ENCODE assay signal across 26 cellular contexts in the genomic region with DNA sequence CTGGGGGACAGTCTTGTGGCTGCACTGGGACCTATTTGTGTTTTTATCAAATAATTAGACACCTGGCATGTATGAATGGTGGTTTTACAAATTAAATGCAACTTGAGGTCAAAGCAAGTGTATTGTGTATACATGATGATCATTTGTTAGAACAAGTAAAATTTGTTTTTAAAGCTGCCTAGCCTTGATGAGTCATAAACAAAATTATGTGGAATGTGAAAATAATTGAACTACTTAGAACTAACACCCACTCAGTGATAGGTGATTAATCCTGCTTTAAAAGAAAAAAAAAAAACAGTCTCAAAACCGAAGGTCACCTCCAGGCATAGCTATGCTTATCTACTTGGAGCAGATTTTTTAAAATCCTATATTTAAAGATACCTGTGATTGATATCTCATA.
"Had no signal": no experiment of that assay in that cellular context is flagged by ENCODE, and none has a peak within 500 bp of the region (broad histone marks: within the 10 kb centered on the region; RNA-seq: fewer than 3 reads in every experiment).

No MANE protein-coding gene starts in this region.

- H3K4me1 ChIP-seq: ascending aorta, esophagus squamous epithelium had no signal

- H3K9me3 ChIP-seq: ascending aorta, esophagus squamous epithelium had no signal

- DNase-seq: activated CD4-positive, alpha-beta memory T cell treated with anti-CD3 and anti-CD28 coated beads, Interleukin-2, amount 10 ng/mL, durations not matched to agents 7 days and 5 days; activated CD4-positive, alpha-beta T cell treated with anti-CD3 and anti-CD28 coated beads for 4 hours; activated CD4-positive, alpha-beta T cell treated with anti-CD3 and anti-CD28 coated beads, Interleukin-2, amount 10 ng/mL, durations not matched to agents 7 days and 5 days; activated CD4-positive, alpha-beta T cell treated with anti-CD3 and anti-CD28 coated beads, Interleukin-2, amount 50 U/mL, for 4 hours; activated CD4-positive, CD25-positive, alpha-beta regulatory T cell; activated CD4-positive, CD25-positive, alpha-beta regulatory T cell treated with anti-CD3 and anti-CD28 coated beads, Interleukin-2, amount 50 U/mL, for 72 hours; activated CD8-positive, alpha-beta memory T cell treated with anti-CD3 and anti-CD28 coated beads, Interleukin-2, amount 50 U/mL, for 48 hours; activated gamma-delta T cell; activated naive CD4-positive, alpha-beta T cell; activated naive CD4-positive, alpha-beta T cell treated with anti-CD3 and anti-CD28 coated beads, Interleukin-2, amount 10 ng/mL, durations not matched to agents 7 days and 5 days; activated naive CD8-positive, alpha-beta T cell treated with anti-CD3 and anti-CD28 coated beads, Interleukin-2, amount 10 ng/mL, durations not matched to agents 7 days and 5 days; activated T-cell treated with anti-CD3 and anti-CD28 coated beads for 4 hours; activated T-cell treated with anti-CD3 and anti-CD28 coated beads, Interleukin-2, amount 50 U/mL, for 24 hours; activated T-cell treated with anti-CD3 and anti-CD28 coated beads, Interleukin-2, amount 50 U/mL, for 72 hours; brain microvascular endothelial cell; caudate nucleus; cortex of kidney; dermis blood vessel endothelial cell; effector CD4-positive, alpha-beta T cell; effector memory CD8-positive, alpha-beta T cell; esophagus squamous epithelium; head of caudate nucleus; T-helper 2 cell had no signal

- H3K4me1 Mint-ChIP-seq: activated CD4-positive, alpha-beta memory T cell treated with anti-CD3 and anti-CD28 coated beads, Interleukin-2, amount 10 ng/mL, durations not matched to agents 7 days and 5 days; activated CD4-positive, alpha-beta T cell treated with anti-CD3 and anti-CD28 coated beads, Interleukin-2, amount 10 ng/mL, durations not matched to agents 7 days and 5 days; activated naive CD4-positive, alpha-beta T cell treated with anti-CD3 and anti-CD28 coated beads, Interleukin-2, amount 10 ng/mL, durations not matched to agents 7 days and 5 days; activated naive CD8-positive, alpha-beta T cell treated with anti-CD3 and anti-CD28 coated beads, Interleukin-2, amount 10 ng/mL, durations not matched to agents 7 days and 5 days had no signal

- H3K27ac ChIP-seq: ascending aorta, brain microvascular endothelial cell, epithelial cell of prostate, esophagus squamous epithelium had no signal

- H3K27me3 ChIP-seq: ascending aorta, brain microvascular endothelial cell, esophagus squamous epithelium had no signal

- H3K27ac Mint-ChIP-seq: activated CD4-positive, alpha-beta memory T cell treated with anti-CD3 and anti-CD28 coated beads, Interleukin-2, amount 10 ng/mL, durations not matched to agents 7 days and 5 days; activated CD4-positive, alpha-beta T cell treated with anti-CD3 and anti-CD28 coated beads, Interleukin-2, amount 10 ng/mL, durations not matched to agents 7 days and 5 days; activated naive CD4-positive, alpha-beta T cell treated with anti-CD3 and anti-CD28 coated beads, Interleukin-2, amount 10 ng/mL, durations not matched to agents 7 days and 5 days; activated naive CD4-positive, alpha-beta T cell treated with anti-CD3 and anti-CD28 coated beads, Interleukin-2, amount 50 U/mL, for 72 hours; activated naive CD8-positive, alpha-beta T cell treated with anti-CD3 and anti-CD28 coated beads, Interleukin-2, amount 10 ng/mL, durations not matched to agents 7 days and 5 days; activated T-cell treated with anti-CD3 and anti-CD28 coated beads, Interleukin-2, amount 50 U/mL, for 24 hours; activated T-cell treated with anti-CD3 and anti-CD28 coated beads, Interleukin-2, amount 50 U/mL, for 72 hours; effector memory CD8-positive, alpha-beta T cell had no signal

- H3K36me3 Mint-ChIP-seq: activated naive CD4-positive, alpha-beta T cell treated with anti-CD3 and anti-CD28 coated beads, Interleukin-2, amount 10 ng/mL, durations not matched to agents 7 days and 5 days; activated naive CD8-positive, alpha-beta T cell treated with anti-CD3 and anti-CD28 coated beads, Interleukin-2, amount 10 ng/mL, durations not matched to agents 7 days and 5 days had no signal

- H3K27me3 Mint-ChIP-seq: activated CD4-positive, alpha-beta memory T cell treated with anti-CD3 and anti-CD28 coated beads, Interleukin-2, amount 10 ng/mL, durations not matched to agents 7 days and 5 days; activated CD4-positive, alpha-beta T cell treated with anti-CD3 and anti-CD28 coated beads, Interleukin-2, amount 10 ng/mL, durations not matched to agents 7 days and 5 days; activated naive CD4-positive, alpha-beta T cell treated with anti-CD3 and anti-CD28 coated beads, Interleukin-2, amount 10 ng/mL, durations not matched to agents 7 days and 5 days; activated naive CD8-positive, alpha-beta T cell treated with anti-CD3 and anti-CD28 coated beads, Interleukin-2, amount 10 ng/mL, durations not matched to agents 7 days and 5 days; activated T-cell treated with anti-CD3 and anti-CD28 coated beads, Interleukin-2, amount 50 U/mL, for 24 hours; effector memory CD8-positive, alpha-beta T cell had no signal

- H3K36me3 ChIP-seq: ascending aorta, brain microvascular endothelial cell, esophagus squamous epithelium had no signal

- ATAC-seq: activated naive CD4-positive, alpha-beta T cell treated with anti-CD3 and anti-CD28 coated beads, Interleukin-2, amount 50 U/mL, for 72 hours; activated T-cell treated with anti-CD3 and anti-CD28 coated beads, Interleukin-2, amount 50 U/mL, for 72 hours; effector memory CD8-positive, alpha-beta T cell had no signal

- H3K4me3 Mint-ChIP-seq: activated CD4-positive, alpha-beta memory T cell treated with anti-CD3 and anti-CD28 coated beads, Interleukin-2, amount 10 ng/mL, durations not matched to agents 7 days and 5 days; activated CD4-positive, alpha-beta T cell treated with anti-CD3 and anti-CD28 coated beads, Interleukin-2, amount 10 ng/mL, durations not matched to agents 7 days and 5 days; activated naive CD4-positive, alpha-beta T cell treated with anti-CD3 and anti-CD28 coated beads, Interleukin-2, amount 10 ng/mL, durations not matched to agents 7 days and 5 days; activated naive CD8-positive, alpha-beta T cell treated with anti-CD3 and anti-CD28 coated beads, Interleukin-2, amount 10 ng/mL, durations not matched to agents 7 days and 5 days; activated T-cell treated with anti-CD3 and anti-CD28 coated beads, Interleukin-2, amount 50 U/mL, for 24 hours; activated T-cell treated with anti-CD3 and anti-CD28 coated beads, Interleukin-2, amount 50 U/mL, for 72 hours; effector memory CD8-positive, alpha-beta T cell had no signal

- H3K9me3 Mint-ChIP-seq: activated naive CD8-positive, alpha-beta T cell treated with anti-CD3 and anti-CD28 coated beads, Interleukin-2, amount 10 ng/mL, durations not matched to agents 7 days and 5 days; activated T-cell treated with anti-CD3 and anti-CD28 coated beads, Interleukin-2, amount 50 U/mL, for 24 hours had no signal

- H3K4me3 ChIP-seq: ascending aorta, esophagus squamous epithelium had no signal
